1 cellular context compared by ENCODE assay signal in genomic region chr19:46944123-46944718, GRCh38.
TF ChIP-seq lines count a peak whose summit lies in the region.

No MANE protein-coding gene starts in this region.

TF ChIP-seq in SK-N-SH treated with all-trans-retinoic acid at 6 μM for 48 hours, 23 proteins besides CTCF, POLR2A, EP300 and RAD21 (continued from another document):
- TF ChIP-seq POU6F1 (CRISPR knock-in tag; IDR thresholded peaks at IDR 0.05; ENCODE audit: borderline replicate concordance, low read depth) (no peak), ZC3H10 (CRISPR knock-in tag; IDR thresholded peaks at IDR 0.05) (no peak), ISL1 (CRISPR knock-in tag; IDR thresholded peaks at IDR 0.05) (no peak), ZNF70 (CRISPR knock-in tag; IDR thresholded peaks at IDR 0.05) (no peak), ZNF8 (CRISPR knock-in tag; IDR thresholded peaks at IDR 0.05) (no peak), ZNF565 (CRISPR knock-in tag; conservative IDR thresholded peaks at IDR 0.05; ENCODE audit: low read depth) (no peak), ZFP30 (CRISPR knock-in tag; IDR thresholded peaks at IDR 0.05) (no peak)
